Comparison of ENCODE assay signal across 2 cellular contexts in the genomic region with DNA sequence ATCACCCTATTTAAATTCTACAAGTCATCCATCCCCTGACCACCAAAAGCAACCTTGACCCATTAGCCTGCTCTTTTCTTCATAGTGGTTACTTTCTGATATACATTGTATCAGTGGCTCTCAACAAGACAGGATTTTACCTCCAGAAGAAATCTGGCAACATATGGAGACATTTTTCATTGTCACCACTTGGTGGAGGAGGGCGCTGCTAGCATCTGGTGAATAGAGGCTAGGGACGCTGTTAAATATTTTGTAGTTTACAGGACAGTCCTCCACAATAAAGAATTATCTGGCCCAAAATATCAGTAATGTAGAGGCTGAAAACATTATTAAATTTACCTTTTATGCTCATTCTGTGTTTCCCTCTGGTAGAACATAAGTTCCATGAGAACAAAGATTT.
TF ChIP-seq lines count a peak whose summit lies in the region.

No MANE protein-coding gene starts in this region.

TF ChIP-seq in H1, 55 proteins besides CTCF, POLR2A, EP300 and RAD21:
- no peak for TF ChIP-seq EZH2 (IDR thresholded peaks at IDR 0.05; ENCODE audit: low read depth, low read length, severe bottlenecking)
- no peak for TF ChIP-seq SP1 (IDR thresholded peaks at IDR 0.05; ENCODE audit: low read depth, low read length)
- TF ChIP-seq GTF2F1 (IDR thresholded peaks at IDR 0.05; ENCODE audit: borderline replicate concordance, low read depth, low read length): no peak
- no peak for TF ChIP-seq TCF12 (IDR thresholded peaks at IDR 0.05; ENCODE audit: low read depth, low read length)
- TF ChIP-seq POLR2AphosphoS5 (IDR thresholded peaks at IDR 0.05; ENCODE audit: low read depth, low read length): no peak
- TF ChIP-seq NRF1 (IDR thresholded peaks at IDR 0.05; ENCODE audit: low read depth, low read length): no peak
- TF ChIP-seq, protein P1, sequence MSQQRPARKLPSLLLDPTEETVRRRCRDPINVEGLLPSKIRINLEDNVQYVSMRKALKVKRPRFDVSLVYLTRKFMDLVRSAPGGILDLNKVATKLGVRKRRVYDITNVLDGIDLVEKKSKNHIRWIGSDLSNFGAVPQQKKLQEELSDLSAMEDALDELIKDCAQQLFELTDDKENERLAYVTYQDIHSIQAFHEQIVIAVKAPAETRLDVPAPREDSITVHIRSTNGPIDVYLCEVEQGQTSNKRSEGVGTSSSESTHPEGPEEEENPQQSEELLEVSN (IDR thresholded peaks at IDR 0.05): no peak
- no peak for TF ChIP-seq HDAC6 (IDR thresholded peaks at IDR 0.05; ENCODE audit: low read depth, low read length)
- no peak for TF ChIP-seq CTBP2 (IDR thresholded peaks at IDR 0.05; ENCODE audit: borderline replicate concordance, insufficient read depth, insufficient read length, low read length)

TF ChIP-seq in GM12891, 5 proteins besides CTCF, POLR2A, EP300 and RAD21 (continued from another document):
- TF ChIP-seq POU2F2 (IDR thresholded peaks at IDR 0.05; ENCODE audit: low read depth, low read length) (no peak), TAF1 (IDR thresholded peaks at IDR 0.05; ENCODE audit: low read depth, low read length) (no peak), SPI1 (IDR thresholded peaks at IDR 0.05; ENCODE audit: low read depth, low read length) (no peak), PAX5 (IDR thresholded peaks at IDR 0.05; ENCODE audit: insufficient read depth, low read length, severe bottlenecking) (no peak)
